ENCODE assay signal across 28 cellular contexts in the genomic region with DNA sequence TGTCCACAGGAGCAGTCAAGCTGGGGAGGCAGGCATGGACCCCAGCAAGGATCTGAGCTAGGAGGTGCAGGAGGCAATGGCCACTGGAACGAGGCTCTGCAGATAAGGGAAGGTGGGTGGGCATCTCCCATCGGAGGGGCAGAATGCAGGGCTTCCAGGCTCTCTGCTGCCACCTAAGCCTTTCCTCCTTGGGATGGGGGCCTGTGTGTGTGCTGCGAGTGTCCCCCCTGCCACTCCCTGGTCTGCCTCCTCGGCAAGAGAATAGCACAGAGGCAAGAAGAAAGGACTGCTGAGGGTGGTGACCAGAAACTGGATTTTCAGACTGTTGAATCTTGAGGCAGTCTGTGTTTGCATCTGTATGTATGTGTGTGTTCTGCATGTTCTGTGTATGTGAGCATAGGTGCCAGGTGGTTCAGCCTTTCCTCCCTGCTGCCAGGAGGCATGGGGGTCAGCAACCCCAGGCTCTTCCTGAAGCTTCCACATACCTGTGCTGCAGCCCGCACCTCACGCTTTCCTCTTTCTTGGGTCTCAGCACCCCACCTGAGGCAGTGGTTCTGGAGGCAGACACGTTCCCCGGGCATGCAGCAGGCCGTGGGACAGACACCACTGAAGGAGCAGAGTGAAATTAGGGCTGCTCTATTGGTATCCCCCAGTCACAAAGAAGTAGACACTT.
"Had no signal": no experiment of that assay in that cellular context is flagged by ENCODE, and none has a peak within 500 bp of the region (broad histone marks: within the 10 kb centered on the region; RNA-seq: fewer than 3 reads in every experiment).

No MANE protein-coding gene starts in this region.

- H3K9me3 ChIP-seq: esophagus squamous epithelium, heart right ventricle, lower lobe of right lung, mucosa of descending colon, neutrophil, psoas muscle, transverse colon had no signal

- H3K4me3 Mint-ChIP-seq: activated CD4-positive, alpha-beta memory T cell treated with anti-CD3 and anti-CD28 coated beads for 36 hours; activated CD4-positive, alpha-beta T cell treated with anti-CD3 and anti-CD28 coated beads, Interleukin-2, amount 10 ng/mL, durations not matched to agents 24 days and 14 days; activated naive CD4-positive, alpha-beta T cell treated with anti-CD3 and anti-CD28 coated beads for 36 hours; activated T-helper 1 cell treated with anti-CD3 and anti-CD28 coated beads, Interleukin-12 subunit alpha, Interleukin-12 subunit beta, Interleukin-2, Interleukin-4 antibody, amounts not matched to agents 30 ng/mL and 10 ng/mL and 1 ng/mL, durations not matched to agents 14 hours and 24 hours and 36 hours; natural killer cell treated with Interleukin-12 subunit alpha and Interleukin-12 subunit beta and Interleukin-15 and Interleukin-18, amount 100 ng/mL, for 72 hours had no signal

- H3K27ac ChIP-seq: brain microvascular endothelial cell, coronary artery, epithelial cell of prostate, esophagus squamous epithelium, lower lobe of right lung, neutrophil, parathyroid adenoma, psoas muscle, transverse colon, VCaP had no signal

- H3K27me3 ChIP-seq: brain microvascular endothelial cell, esophagus squamous epithelium, heart right ventricle, neutrophil, transverse colon had no signal

- ATAC-seq: activated CD4-positive, CD25-positive, alpha-beta regulatory T cell treated with anti-CD3 and anti-CD28 coated beads, Interleukin-2, amount 50 U/mL, for 24 hours; heart right ventricle; left lobe of liver; lower lobe of right lung; mucosa of descending colon; natural killer cell treated with Interleukin-12 subunit alpha and Interleukin-12 subunit beta and Interleukin-15 and Interleukin-18, amount 100 ng/mL, for 72 hours; psoas muscle had no signal

- DNase-seq: activated CD4-positive, alpha-beta memory T cell treated with anti-CD3 and anti-CD28 coated beads for 36 hours; activated CD4-positive, alpha-beta T cell treated with anti-CD3 and anti-CD28 coated beads, Interleukin-2, amount 10 ng/mL, durations not matched to agents 24 days and 14 days; activated effector memory CD4-positive, alpha-beta T cell treated with anti-CD3 and anti-CD28 coated beads, Interleukin-2, amount 50 U/mL, for 16 hours; activated naive CD4-positive, alpha-beta T cell treated with anti-CD3 and anti-CD28 coated beads for 36 hours; activated T-cell treated with anti-CD3 and anti-CD28 coated beads, Interleukin-2, amount 50 U/mL, for 1 hour; amniotic stem cell; brain microvascular endothelial cell; esophagus squamous epithelium; foreskin melanocyte; heart right ventricle; kidney glomerular epithelial cell; lower lobe of right lung; mucosa of descending colon; psoas muscle; stimulated activated CD4-positive, alpha-beta T cell treated with anti-CD3 and anti-CD28 coated beads, Interleukin-1b, Interleukin-23, amount 100 ng/mL, for 48 hours; stimulated activated CD4-positive, alpha-beta T cell treated with anti-CD3 and anti-CD28 coated beads, Interleukin-4, amount 100 ng/mL, for 4 hours; stimulated activated naive CD4-positive, alpha-beta T cell; transverse colon had no signal

- H3K27me3 Mint-ChIP-seq: activated CD4-positive, alpha-beta memory T cell treated with anti-CD3 and anti-CD28 coated beads for 36 hours; activated CD4-positive, alpha-beta T cell treated with anti-CD3 and anti-CD28 coated beads, Interleukin-2, amount 10 ng/mL, durations not matched to agents 24 days and 14 days had no signal

- H3K4me3 ChIP-seq: coronary artery, esophagus squamous epithelium, heart right ventricle, lower lobe of right lung, mucosa of descending colon, psoas muscle, smooth muscle cell, transverse colon had no signal

- H3K9me3 Mint-ChIP-seq: activated CD4-positive, alpha-beta memory T cell treated with anti-CD3 and anti-CD28 coated beads for 36 hours; activated CD4-positive, alpha-beta T cell treated with anti-CD3 and anti-CD28 coated beads, Interleukin-2, amount 10 ng/mL, durations not matched to agents 24 days and 14 days; activated naive CD4-positive, alpha-beta T cell treated with anti-CD3 and anti-CD28 coated beads for 36 hours; activated T-helper 1 cell treated with anti-CD3 and anti-CD28 coated beads, Interleukin-12 subunit alpha, Interleukin-12 subunit beta, Interleukin-2, Interleukin-4 antibody, amounts not matched to agents 30 ng/mL and 10 ng/mL and 1 ng/mL, durations not matched to agents 14 hours and 24 hours and 36 hours; natural killer cell treated with Interleukin-12 subunit alpha and Interleukin-12 subunit beta and Interleukin-15 and Interleukin-18, amount 100 ng/mL, for 72 hours had no signal

- H3K27ac Mint-ChIP-seq: activated CD4-positive, alpha-beta memory T cell treated with anti-CD3 and anti-CD28 coated beads for 36 hours; activated CD4-positive, alpha-beta T cell treated with anti-CD3 and anti-CD28 coated beads, Interleukin-2, amount 10 ng/mL, durations not matched to agents 24 days and 14 days; activated naive CD4-positive, alpha-beta T cell treated with anti-CD3 and anti-CD28 coated beads for 36 hours; activated T-helper 1 cell treated with anti-CD3 and anti-CD28 coated beads, Interleukin-12 subunit alpha, Interleukin-12 subunit beta, Interleukin-2, Interleukin-4 antibody, amounts not matched to agents 30 ng/mL and 10 ng/mL and 1 ng/mL, durations not matched to agents 14 hours and 24 hours and 36 hours had no signal

- H3K36me3 Mint-ChIP-seq: activated CD4-positive, alpha-beta memory T cell treated with anti-CD3 and anti-CD28 coated beads for 36 hours; natural killer cell treated with Interleukin-12 subunit alpha and Interleukin-12 subunit beta and Interleukin-15 and Interleukin-18, amount 100 ng/mL, for 72 hours had no signal

- H3K4me1 ChIP-seq: parathyroid adenoma, psoas muscle had no signal

- H3K36me3 ChIP-seq: neutrophil had no signal
